26 cellular contexts compared by ENCODE assay signal in genomic region chr5:100867039-100867562, GRCh38. TPM values are rescaled to one million over a fixed set of nuclear protein-coding genes. Genes with fewer than 3 reads are reported as not detected.
DNase-seq lines count a peak whose midpoint lies in the region; ATAC-seq, FAIRE-seq and TF ChIP-seq lines count a peak whose summit lies in the region.
"Had no signal": no experiment of that assay in that cellular context is flagged by ENCODE, and none has a peak within 500 bp of the region (broad histone marks: within the 10 kb centered on the region; RNA-seq: fewer than 3 reads in every experiment).

No MANE protein-coding gene starts in this region.

- H3K27me3 Mint-ChIP-seq in activated CD4-positive, alpha-beta T cell treated with anti-CD3 and anti-CD28 coated beads, Interleukin-2, amount 10 ng/mL, durations not matched to agents 24 days and 14 days = no peaks in the 10 kb centered on the region
- H3K27me3 Mint-ChIP-seq in activated B cell treated with CpG ODN at 0.5 μM for 24 hours (no peaks in the 10 kb centered on the region), natural killer cell (ENCODE audit: low read depth in 2 of 2) (no peaks in the 10 kb centered on the region)
- H3K27me3 Mint-ChIP-seq: CD4-positive, alpha-beta T cell; IgD-negative memory B cell had no signal

- H3K9me3 Mint-ChIP-seq in activated CD4-positive, alpha-beta T cell treated with anti-CD3 and anti-CD28 coated beads, Interleukin-2, amount 10 ng/mL, durations not matched to agents 24 days and 14 days = peaks cover 23% of the 10 kb centered on the region
- H3K9me3 Mint-ChIP-seq in activated B cell treated with CpG ODN at 0.5 μM for 24 hours (no peaks in the 10 kb centered on the region), natural killer cell (no peaks in the 10 kb centered on the region)
- H3K9me3 Mint-ChIP-seq: CD4-positive, alpha-beta T cell had no signal

- no peak for ATAC-seq in activated B cell treated with CpG ODN at 0.5 μM for 24 hours (ENCODE audit: low read depth)
- ATAC-seq in natural killer cell = no peak

- POLR2A ChIA-PET in activated B cell treated with CpG ODN at 0.5 μM for 24 hours (lab: Charles Lee) = no interaction called here

- intact Hi-C loops in activated CD4-positive, alpha-beta T cell treated with anti-CD3 and anti-CD28 coated beads, Interleukin-2, amount 10 ng/mL, durations not matched to agents 24 days and 14 days (cut with micrococcal nuclease) = no loop called here
- intact Hi-C loops in activated B cell treated with CpG ODN at 0.5 μM for 24 hours (cut with micrococcal nuclease) (no loop called here), natural killer cell (cut with micrococcal nuclease) (no loop called here)

- CTCF ChIA-PET in activated B cell treated with CpG ODN at 0.5 μM for 24 hours (lab: Charles Lee) = no interaction called here

- peak; percentile 33 for FAIRE-seq in GM12891 (lab: Jason Lieb, UNC)
- FAIRE-seq: A204.1 had no signal

- no peak for TF ChIP-seq POLR2A in GM12891 (IDR thresholded peaks at IDR 0.05; ENCODE audit: low read depth, low read length)

- H3K36me3 Mint-ChIP-seq in activated CD4-positive, alpha-beta T cell treated with anti-CD3 and anti-CD28 coated beads, Interleukin-2, amount 10 ng/mL, durations not matched to agents 24 days and 14 days (ENCODE audit: low read depth) = peaks cover 68% of the 10 kb centered on the region
- peaks cover 56% of the 10 kb centered on the region for H3K36me3 Mint-ChIP-seq in activated B cell treated with CpG ODN at 0.5 μM for 24 hours (ENCODE audit: low read depth)
- no peaks in the 10 kb centered on the region for H3K36me3 Mint-ChIP-seq in natural killer cell

- H3K4me3 Mint-ChIP-seq in activated CD4-positive, alpha-beta T cell treated with anti-CD3 and anti-CD28 coated beads, Interleukin-2, amount 10 ng/mL, durations not matched to agents 24 days and 14 days = no peak overlapping the region
- no peak overlapping the region for H3K4me3 Mint-ChIP-seq in activated B cell treated with CpG ODN at 0.5 μM for 24 hours
- H3K4me3 Mint-ChIP-seq in natural killer cell = no peak overlapping the region
- H3K4me3 Mint-ChIP-seq: CD4-positive, alpha-beta T cell; HFFc6; IgD-negative memory B cell had no signal

- no peak for DNase-seq in activated CD4-positive, alpha-beta T cell treated with anti-CD3 and anti-CD28 coated beads, Interleukin-2, amount 10 ng/mL, durations not matched to agents 24 days and 14 days
- no peak for DNase-seq in activated CD4-positive, alpha-beta T cell treated with anti-CD3 and anti-CD28 coated beads for 48 hours
- no peak for DNase-seq in GM12891 (ENCODE audit: insufficient read length, low spot score)
- no peak for DNase-seq in activated B cell treated with CpG ODN at 0.5 μM for 24 hours
- no peak for DNase-seq in natural killer cell
- no peak for DNase-seq in occipital lobe (lab: John Stamatoyannopoulos, UW)
- DNase-seq in COLO829 (ENCODE audit: low spot score) = no peak
- DNase-seq in NCI-H187 treated with DMSO at 0.1 percent for 48 hours (lab: John Stamatoyannopoulos, UW) = no peak
- DNase-seq: AML-193; CD4-positive, alpha-beta T cell; COR-L47; DMS53; GOT3; HFFc6; NCI-H1048; NCI-H1417; NCI-H1694; NCI-H2081; NCI-H2227 treated with DMSO at 0.1 percent for 48 hours; NCI-H526 treated with DMSO at 0.1 percent for 48 hours; Right ventricle myocardium superior; RPMI8226 had no signal

- peaks cover 36% of the 10 kb centered on the region for H3K4me1 Mint-ChIP-seq in activated CD4-positive, alpha-beta T cell treated with anti-CD3 and anti-CD28 coated beads, Interleukin-2, amount 10 ng/mL, durations not matched to agents 24 days and 14 days
- H3K4me1 Mint-ChIP-seq in activated B cell treated with CpG ODN at 0.5 μM for 24 hours (peaks cover 31% of the 10 kb centered on the region), natural killer cell (peaks cover 29 to 45% of the 10 kb centered on the region in 2 donors)

- H3K27ac Mint-ChIP-seq in activated CD4-positive, alpha-beta T cell treated with anti-CD3 and anti-CD28 coated beads, Interleukin-2, amount 10 ng/mL, durations not matched to agents 24 days and 14 days = peak overlapping the region; percentile 12
- H3K27ac Mint-ChIP-seq in activated B cell treated with CpG ODN at 0.5 μM for 24 hours (peak overlapping the region; percentile 56), natural killer cell (peak overlapping the region; percentile 36 to 89)
- H3K27ac Mint-ChIP-seq: CD4-positive, alpha-beta T cell; HFFc6 had no signal

- TF ChIP-seq CTCF in activated B cell treated with CpG ODN at 0.5 μM for 24 hours (IDR thresholded peaks at IDR 0.05) (no peak), natural killer cell (IDR thresholded peaks at IDR 0.05) (no peak)

TF ChIP-seq in GM12891, 5 proteins besides CTCF, POLR2A, EP300 and RAD21:
- no peak for TF ChIP-seq PAX5 (IDR thresholded peaks at IDR 0.05; ENCODE audit: insufficient read depth, low read length, severe bottlenecking)

RNA-seq across cellular contexts. Expression of gene ST8SIA4, which starts 36.0 kb away (rescaled TPM):
- 61.3 and 62.3 TPM in 2 replicates for total RNA-seq in activated CD4-positive, alpha-beta T cell treated with anti-CD3 and anti-CD28 coated beads, Interleukin-2, amount 10 ng/mL, durations not matched to agents 24 days and 14 days
- 13.3 TPM for polyA plus RNA-seq in GM12891 (2012; ENCODE audit: low read depth, missing spikeins)
- total RNA-seq in activated B cell treated with CpG ODN at 0.5 μM for 24 hours (105 and 125 TPM in 2 replicates), natural killer cell (10 to 100 TPM; 36.3 to 63.1 (median 59.9) TPM), occipital lobe (47.6 TPM)
- total RNA-seq: G401, HFFc6, SJSA1 had no signal

Comparison
In these comparisons a context has a peak if more than half of its experiments do, and no peak if none do; other contexts are left out.
1. H3K27ac Mint-ChIP-seq: peak in every context shown above with its lines; median percentile 62 in natural killer cell; 56 in activated B cell treated with CpG ODN at 0.5 μM for 24 hours; 12 in activated CD4-positive, alpha-beta T cell treated with anti-CD3 and anti-CD28 coated beads, Interleukin-2, amount 10 ng/mL, durations not matched to agents 24 days and 14 days.